Comparison of ENCODE assay signal across 7 cellular contexts in genomic region chr9:89177401-89178161, GRCh38. TPM values are rescaled to one million over a fixed set of nuclear protein-coding genes. Genes with fewer than 3 reads are reported as not detected.
DNase-seq lines count a peak whose midpoint lies in the region; ATAC-seq, FAIRE-seq and TF ChIP-seq lines count a peak whose summit lies in the region.

No MANE protein-coding gene starts in this region.

- H3K4me1 ChIP-seq in stomach (peaks cover 33 to 43% (median 37%) of the 10 kb centered on the region in 4 donors), small intestine (ENCODE audit: control insufficient read depth in 2 of 2, insufficient read depth in 1 of 2, low read depth in 1 of 2, low read length in 1 of 2) (peaks cover 2 to 6% of the 10 kb centered on the region in 2 donors)

- no peak for FAIRE-seq in small intestine (lab: Jason Lieb, UNC)

- DNase-seq in HFF-Myc (ENCODE audit: extremely low read depth, low read depth) (no peak), astrocyte of the hippocampus (ENCODE audit: low read depth, low spot score) (peak; percentile 76), iris pigment epithelial cell (ENCODE audit: low read depth) (peak; percentile 38), stomach (no peak), small intestine (no peak), HuH-7.5 (ENCODE audit: low spot score) (no peak)

- intact Hi-C loops in stomach (cut with DNase I; ENCODE audit: low total_unique reads): no loop called here

- TF ChIP-seq POLR2A in stomach (IDR thresholded peaks at IDR 0.05): no peak

- H3K9me3 ChIP-seq in stomach (no peaks in the 10 kb centered on the region), small intestine (ENCODE audit: control insufficient read depth, low read depth) (no peaks in the 10 kb centered on the region)

- WGBS in stomach, 5 donors: 2 to 7% (median 2%) methylated on average over 23 to 59 of the region's 59 CpGs
- WGBS in small intestine, 3 donors: 3 to 4% (median 3%) methylated on average over 33 to 59 of the region's 59 CpGs

- no peak for ATAC-seq in HG03280 (IDR thresholded peaks at IDR 0.05; ENCODE audit: unreplicated experiment)

- H3K36me3 ChIP-seq in stomach (no peaks in the 10 kb centered on the region), small intestine (ENCODE audit: control insufficient read depth in 2 of 2, insufficient read depth in 2 of 2, low read length in 2 of 2) (no peaks in the 10 kb centered on the region)

- H3K27me3 ChIP-seq in stomach (peaks cover 20 to 65% (median 32%) of the 10 kb centered on the region in 3 donors), small intestine (ENCODE audit: control insufficient read depth in 2 of 2, insufficient read depth in 2 of 2, low read length in 2 of 2) (peaks cover 0 to 8% of the 10 kb centered on the region in 2 donors)

- H3K27ac ChIP-seq in stomach (peak overlapping the region in 3 of 5 donors; percentile 5 to 57 (median 24)), small intestine (ENCODE audit: low read depth in 1 of 2, low read length in 1 of 2) (no peak overlapping the region)

- H3K4me3 ChIP-seq in HFF-Myc (replicated peaks; ENCODE audit: low read depth, low read length) (peak overlapping the region; percentile 49), stomach (peak overlapping the region; percentile 42 to 58 (median 50)), small intestine (ENCODE audit: low read depth in 1 of 2, low read length in 2 of 2) (peak overlapping the region in 1 of 2 donors; percentile 58)

- no peak for TF ChIP-seq EP300 in stomach (IDR thresholded peaks at IDR 0.05)

- TF ChIP-seq CTCF in HFF-Myc (IDR thresholded peaks at IDR 0.05; ENCODE audit: low read depth, low read length, missing control alignments): no peak
- no peak for TF ChIP-seq CTCF in stomach (IDR thresholded peaks at IDR 0.05)

RNA-seq across cellular contexts. Expression of gene SHC3, which starts 1.0 kb away (rescaled TPM):
- total RNA-seq in stomach: 1 to 10 TPM in 4 of 5 donors, under 1 TPM in 1; 0.89 to 1.7 (median 1.2) TPM
- polyA plus RNA-seq in stomach (under 1 TPM; 0.15 to 0.81 (median 0.33) TPM), small intestine (under 1 TPM in 2 of 3 donors, not detected in 1; 0.27 to 0.57 TPM)

Comparison
In these comparisons a context has a peak if more than half of its experiments do, and no peak if none do; other contexts are left out.
1. DNase-seq: peak in astrocyte of the hippocampus (single experiment) and iris pigment epithelial cell (single experiment); none in HFF-Myc (single experiment), stomach (single experiment), small intestine (single experiment) and HuH-7.5 (single experiment).
2. H3K27ac ChIP-seq: peak in stomach (3 of 5); none in small intestine (0 of 2).